In the genomic region with DNA sequence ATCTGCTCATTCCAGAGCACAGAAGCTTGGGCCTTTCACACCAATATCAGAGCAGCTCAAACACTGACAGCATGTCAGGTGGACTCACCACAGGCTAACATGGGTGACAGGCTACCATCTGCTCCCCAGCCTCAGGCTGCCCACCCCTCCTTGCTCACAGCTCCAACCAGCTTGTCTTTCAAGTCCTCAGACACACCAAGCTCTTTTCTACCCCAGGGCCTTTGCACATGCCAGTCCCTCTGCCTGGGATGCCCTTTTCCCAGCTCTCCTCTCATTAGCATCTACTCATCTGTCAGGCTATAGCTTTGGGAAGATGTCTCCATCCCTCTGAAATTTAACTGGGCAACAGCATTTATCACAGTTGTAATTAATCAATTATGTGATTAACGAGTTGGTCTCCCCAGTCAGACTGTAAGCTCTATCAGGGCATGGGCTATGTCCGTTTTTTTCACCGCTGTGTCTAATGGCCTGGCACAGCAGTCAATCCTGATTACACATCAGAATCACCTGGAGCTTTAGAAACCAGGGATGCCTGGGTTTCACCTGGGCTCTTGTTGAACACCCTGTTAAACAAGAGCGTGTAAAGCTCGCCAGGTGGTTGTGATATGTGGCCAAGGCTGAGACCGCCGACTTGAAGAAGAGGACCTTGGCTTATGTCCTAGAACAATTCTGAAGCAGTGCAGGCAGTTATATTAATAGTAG, we compare ENCODE assay signal across 15 cellular contexts.
"Had no signal": no experiment of that assay in that cellular context is flagged by ENCODE, and none has a peak within 500 bp of the region (broad histone marks: within the 10 kb centered on the region; RNA-seq: fewer than 3 reads in every experiment).

No MANE protein-coding gene starts in this region.

- H3K27ac Mint-ChIP-seq: activated CD4-positive, alpha-beta T cell treated with anti-CD3 and anti-CD28 coated beads, Interleukin-2, amount 10 ng/mL, durations not matched to agents 24 days and 14 days; activated CD8-positive, alpha-beta T cell treated with anti-CD3 and anti-CD28 coated beads, Interleukin-2, amount 10 ng/mL, durations not matched to agents 7 days and 5 days; activated naive CD8-positive, alpha-beta T cell; activated T-helper 1 cell treated with anti-CD3 and anti-CD28 coated beads, Interleukin-12 subunit alpha, Interleukin-12 subunit beta, Interleukin-2, Interleukin-4 antibody, amounts not matched to agents 30 ng/mL and 10 ng/mL and 1 ng/mL, durations not matched to agents 14 hours and 24 hours and 36 hours; nephron progenitor cell had no signal

- H3K27ac ChIP-seq: cardiac muscle cell, epithelial cell of prostate, sigmoid colon, tibial artery had no signal

- H3K9me3 Mint-ChIP-seq: activated CD4-positive, alpha-beta T cell treated with anti-CD3 and anti-CD28 coated beads, Interleukin-2, amount 10 ng/mL, durations not matched to agents 24 days and 14 days; activated T-helper 1 cell treated with anti-CD3 and anti-CD28 coated beads, Interleukin-12 subunit alpha, Interleukin-12 subunit beta, Interleukin-2, Interleukin-4 antibody, amounts not matched to agents 30 ng/mL and 10 ng/mL and 1 ng/mL, durations not matched to agents 14 hours and 24 hours and 36 hours; nephron progenitor cell had no signal

- H3K27me3 Mint-ChIP-seq: activated CD4-positive, alpha-beta T cell treated with anti-CD3 and anti-CD28 coated beads, Interleukin-2, amount 10 ng/mL, durations not matched to agents 24 days and 14 days; activated naive CD8-positive, alpha-beta T cell had no signal

- H3K4me3 Mint-ChIP-seq: activated CD4-positive, alpha-beta T cell treated with anti-CD3 and anti-CD28 coated beads, Interleukin-2, amount 10 ng/mL, durations not matched to agents 24 days and 14 days; activated CD8-positive, alpha-beta T cell treated with anti-CD3 and anti-CD28 coated beads, Interleukin-2, amount 10 ng/mL, durations not matched to agents 7 days and 5 days; activated naive CD8-positive, alpha-beta T cell; activated T-helper 1 cell treated with anti-CD3 and anti-CD28 coated beads, Interleukin-12 subunit alpha, Interleukin-12 subunit beta, Interleukin-2, Interleukin-4 antibody, amounts not matched to agents 30 ng/mL and 10 ng/mL and 1 ng/mL, durations not matched to agents 14 hours and 24 hours and 36 hours; nephron progenitor cell had no signal

- H3K9me3 ChIP-seq: sigmoid colon, tibial artery had no signal

- H3K36me3 ChIP-seq: cardiac muscle cell, sigmoid colon, tibial artery had no signal

- H3K4me3 ChIP-seq: cardiac muscle cell, sigmoid colon, tibial artery had no signal

- ATAC-seq: activated CD8-positive, alpha-beta T cell treated with anti-CD3 and anti-CD28 coated beads, Interleukin-2, amount 10 ng/mL, durations not matched to agents 7 days and 5 days had no signal

- H3K27me3 ChIP-seq: cardiac muscle cell, sigmoid colon, tibial artery had no signal

- DNase-seq: activated CD4-positive, alpha-beta T cell treated with anti-CD3 and anti-CD28 coated beads, Interleukin-2, amount 10 ng/mL, durations not matched to agents 24 days and 14 days; activated CD8-positive, alpha-beta memory T cell treated with anti-CD3 and anti-CD28 coated beads, Interleukin-2, amount 50 U/mL, for 48 hours; activated CD8-positive, alpha-beta T cell treated with anti-CD3 and anti-CD28 coated beads, Interleukin-2, amount 10 ng/mL, durations not matched to agents 7 days and 5 days; foreskin fibroblast; midbrain; nephron progenitor cell; nucleus accumbens; posterior cingulate gyrus; sigmoid colon; stimulated activated naive CD4-positive, alpha-beta T cell; tibial artery had no signal

- H3K4me1 ChIP-seq: tibial artery had no signal
